Comparison of ENCODE assay signal across 17 cellular contexts in genomic region chr11:47908198-47908597, GRCh38.
DNase-seq lines count a peak whose midpoint lies in the region; ATAC-seq, FAIRE-seq and TF ChIP-seq lines count a peak whose summit lies in the region.
"Had no signal": no experiment of that assay in that cellular context is flagged by ENCODE, and none has a peak within 500 bp of the region (broad histone marks: within the 10 kb centered on the region; RNA-seq: fewer than 3 reads in every experiment).

No MANE protein-coding gene starts in this region.

- H3K36me3 ChIP-seq in HepG2 (replicated peaks in 1 of 2; ENCODE audit: control insufficient read depth in 1 of 2, insufficient read depth in 2 of 2, low read length in 2 of 2) (no peaks in the 10 kb centered on the region), right lobe of liver (no peaks in the 10 kb centered on the region), gastroesophageal sphincter (no peaks in the 10 kb centered on the region), aorta (ENCODE audit: control insufficient read depth in 1 of 2, insufficient read depth in 2 of 2, low read length in 1 of 2) (no peaks in the 10 kb centered on the region)
- H3K36me3 ChIP-seq: cardiac muscle cell, heart left ventricle, uterus had no signal

- TF ChIP-seq CTCF in HepG2 (CRISPR knock-in tag; IDR thresholded peaks at IDR 0.05) (no peak), right lobe of liver (IDR thresholded peaks at IDR 0.05) (no peak), gastroesophageal sphincter (IDR thresholded peaks at IDR 0.05) (no peak)

- no peaks in the 10 kb centered on the region for H4K20me1 ChIP-seq in HepG2 (ENCODE audit: insufficient read depth, low read length)

- BruUV-seq in HepG2 (replicated peaks; lab: Mats Ljungman, UMichigan): no TSS peak

- H3K9me3 ChIP-seq in HepG2 (ENCODE audit: low read length) (no peaks in the 10 kb centered on the region), right lobe of liver (no peaks in the 10 kb centered on the region), gastroesophageal sphincter (no peaks in the 10 kb centered on the region), aorta (ENCODE audit: control insufficient read depth, low read length) (no peaks in the 10 kb centered on the region)
- H3K9me3 ChIP-seq: heart left ventricle, uterus had no signal

- no peaks in the 10 kb centered on the region for H3K79me2 ChIP-seq in HepG2 (ENCODE audit: insufficient read depth, low read length)

- TF ChIP-seq EP300 in HepG2 (IDR thresholded peaks at IDR 0.05; ENCODE audit: low read depth in 2 of 2, low read length in 2 of 2) (no peak), HepG2 (CRISPR knock-in tag; IDR thresholded peaks at IDR 0.05; ENCODE audit: borderline replicate concordance) (no peak), gastroesophageal sphincter (IDR thresholded peaks at IDR 0.05) (no peak)

- H3K27me3 ChIP-seq in HepG2 (ENCODE audit: control insufficient read depth in 1 of 2, insufficient read depth in 2 of 2, low read length in 2 of 2): no peaks in the 10 kb centered on the region
- H3K27me3 ChIP-seq in right lobe of liver: no peaks in the 10 kb centered on the region
- no peaks in the 10 kb centered on the region for H3K27me3 ChIP-seq in gastroesophageal sphincter
- no peaks in the 10 kb centered on the region for H3K27me3 ChIP-seq in aorta (ENCODE audit: control insufficient read depth in 1 of 2, insufficient read depth in 2 of 2, low read length in 1 of 2)
- H3K27me3 ChIP-seq: cardiac muscle cell, heart left ventricle, uterus had no signal

- CTCF ChIA-PET in HepG2 (lab: Yijun Ruan, JAX; ENCODE audit: low intra/inter-chr PET ratio, low total read pairs): no interaction called here

- FAIRE-seq in HepG2 (lab: Jason Lieb, UNC): no peak
- FAIRE-seq: HTR-8/SVneo had no signal

- DNase-seq in HepG2 (ENCODE audit: low spot score) (no peak), right lobe of liver (no peak), OCI-M1 (lab: John Stamatoyannopoulos, UW) (peak; percentile 32), aorta (no peak), NCI-H748 (lab: John Stamatoyannopoulos, UW; ENCODE audit: unreplicated experiment) (no peak), activated T-cell treated with anti-CD3 and anti-CD28 coated beads for 4 hours (no peak)
- DNase-seq: activated CD4-positive, alpha-beta T cell treated with anti-CD3 and anti-CD28 coated beads, Interleukin-2, amount 10 ng/mL, durations not matched to agents 7 days and 5 days; activated effector memory CD4-positive, alpha-beta T cell treated with anti-CD3 and anti-CD28 coated beads, Interleukin-2, amount 50 U/mL, for 16 hours; heart left ventricle; NCI-H146; NCI-H82; stimulated activated CD4-positive, alpha-beta T cell treated with anti-CD3 and anti-CD28 coated beads, Interleukin-12 subunit alpha, Interleukin-12 subunit beta, amount 100 ng/mL, for 4 hours had no signal

- H3K4me1 ChIP-seq in HepG2 (ENCODE audit: insufficient read depth, low read length) (0 out of 2 replicates have a peak, but pooled peaks cover 5% of the 10 kb centered on the region), right lobe of liver (peaks cover 0 to 7% (median 0%) of the 10 kb centered on the region in 4 donors), gastroesophageal sphincter (no peaks in the 10 kb centered on the region), aorta (ENCODE audit: control insufficient read depth in 1 of 2, insufficient read depth in 2 of 2, low read length in 2 of 2) (no peaks in the 10 kb centered on the region)
- H3K4me1 ChIP-seq: uterus had no signal

- intact Hi-C loops in HepG2 (cut with micrococcal nuclease; ENCODE audit: unreplicated experiment): no loop called here
- intact Hi-C loops in right lobe of liver (cut with DNase I): no loop called here
- intact Hi-C loops in aorta (cut with DNase I): no loop called here

- TF ChIP-seq POLR2A in HepG2 (IDR thresholded peaks at IDR 0.05; ENCODE audit: insufficient read depth in 1 of 2, low read depth in 2 of 2, low read length in 2 of 2): no peak
- TF ChIP-seq POLR2A in right lobe of liver (IDR thresholded peaks at IDR 0.05): no peak
- TF ChIP-seq POLR2A in gastroesophageal sphincter (IDR thresholded peaks at IDR 0.05): no peak

- H3K4me3 ChIP-seq in HepG2 (replicated peaks in 1 of 3; ENCODE audit: insufficient read depth in 1 of 3, low read depth in 2 of 3, low read length in 3 of 3) (no peak overlapping the region), right lobe of liver (no peak overlapping the region), gastroesophageal sphincter (no peak overlapping the region), aorta (ENCODE audit: low read length in 2 of 2) (no peak overlapping the region)
- H3K4me3 ChIP-seq: cardiac muscle cell, heart left ventricle, uterus had no signal

- in situ Hi-C loops in HepG2 (cut with HindIII; ENCODE audit: extremely low pct_ligation_motif_present, low pct_unique_long_range_greater_than_20kb): no loop called here

- no peak overlapping the region for H3K4me2 ChIP-seq in HepG2 (ENCODE audit: low read depth, low read length)

- TF ChIP-seq RAD21 in HepG2 (CRISPR knock-in tag; IDR thresholded peaks at IDR 0.05): no peak

- POLR2A ChIA-PET in HepG2 (lab: Yijun Ruan, JAX): no interaction called here

- WGBS in HepG2 (ENCODE audit: low lambda C conversion rate): 6% methylated on average over 5 of the region's 5 CpGs
- WGBS in right lobe of liver (ENCODE audit: insufficient coverage, low coverage, low lambda C conversion rate, missing lambda C conversion rate): 36% methylated on average over 5 of the region's 5 CpGs
- WGBS in gastroesophageal sphincter (ENCODE audit: low coverage in 1 of 2), 2 donors: 69 to 70% methylated on average over 4 to 5 of the region's 5 CpGs
- WGBS in aorta, 2 donors: 42 to 53% methylated on average over 5 of the region's 5 CpGs

- no peak overlapping the region for H3K9ac ChIP-seq in HepG2 (ENCODE audit: insufficient read depth, low read depth, low read length)

- ATAC-seq in HepG2 (no peak), right lobe of liver (no peak), gastroesophageal sphincter (peak; percentile 57), aorta (ENCODE audit: low FRiP score) (peak; percentile 63), HG02981 (IDR thresholded peaks at IDR 0.05; ENCODE audit: unreplicated experiment) (no peak)

- H2AFZ ChIP-seq in HepG2 (ENCODE audit: low read length): no peak overlapping the region

- H3K27ac ChIP-seq in HepG2 (ENCODE audit: extremely low read length, insufficient read depth, low read length) (no peak overlapping the region), right lobe of liver (no peak overlapping the region), gastroesophageal sphincter (no peak overlapping the region), aorta (ENCODE audit: low read depth in 1 of 2, low read length in 2 of 2) (no peak overlapping the region)
- H3K27ac ChIP-seq: cardiac muscle cell had no signal

TF ChIP-seq in HepG2, 621 proteins besides CTCF, POLR2A, EP300 and RAD21 (continues in another document):
- TF ChIP-seq XBP1 (CRISPR knock-in tag; IDR thresholded peaks at IDR 0.05): no peak
- TF ChIP-seq ZNF780A (CRISPR knock-in tag; IDR thresholded peaks at IDR 0.05): no peak
- TF ChIP-seq USF2 (IDR thresholded peaks at IDR 0.05; ENCODE audit: low read depth, low read length): no peak
- no peak for TF ChIP-seq USF2 (CRISPR knock-in tag; IDR thresholded peaks at IDR 0.05; ENCODE audit: borderline replicate concordance)
- no peak for TF ChIP-seq ZNF652 (CRISPR knock-in tag; IDR thresholded peaks at IDR 0.05; ENCODE audit: borderline replicate concordance, low read depth)
- TF ChIP-seq CEBPG (CRISPR knock-in tag; IDR thresholded peaks at IDR 0.05): 0 out of 2 replicates have a peak, but pooled peaks have one; percentile 24
- TF ChIP-seq REXO4 (CRISPR knock-in tag; IDR thresholded peaks at IDR 0.05; ENCODE audit: borderline replicate concordance): no peak
- no peak for TF ChIP-seq MEF2D (CRISPR knock-in tag; IDR thresholded peaks at IDR 0.05)
- TF ChIP-seq ZNF580 (CRISPR knock-in tag; IDR thresholded peaks at IDR 0.05; ENCODE audit: borderline replicate concordance, low read depth): no peak
- TF ChIP-seq ZNF567 (CRISPR knock-in tag; IDR thresholded peaks at IDR 0.05; ENCODE audit: borderline replicate concordance): no peak
- peak; percentile 75 for TF ChIP-seq CEBPB (IDR thresholded peaks at IDR 0.05; ENCODE audit: borderline replicate concordance, low read depth, low read length)
- TF ChIP-seq NFYB (CRISPR knock-in tag; IDR thresholded peaks at IDR 0.05): no peak
- no peak for TF ChIP-seq KLF15 (CRISPR knock-in tag; IDR thresholded peaks at IDR 0.05; ENCODE audit: borderline replicate concordance)
- TF ChIP-seq ETS1 (CRISPR knock-in tag; IDR thresholded peaks at IDR 0.05): no peak

Comparison
In these comparisons a context has a peak if more than half of its experiments do, and no peak if none do; other contexts are left out.
1. ATAC-seq: peak in gastroesophageal sphincter (single experiment) and aorta (single experiment); none in HepG2 (single experiment), right lobe of liver (0 of 4) and HG02981 (single experiment).